20 cellular contexts compared by ENCODE assay signal in genomic region chr5:160473736-160474483, GRCh38. TPM values are rescaled to one million over a fixed set of nuclear protein-coding genes. Genes with fewer than 3 reads are reported as not detected.
DNase-seq lines count a peak whose midpoint lies in the region; ATAC-seq and TF ChIP-seq lines count a peak whose summit lies in the region.
"Had no signal": no experiment of that assay in that cellular context is flagged by ENCODE, and none has a peak within 500 bp of the region (broad histone marks: within the 10 kb centered on the region; RNA-seq: fewer than 3 reads in every experiment).

No MANE protein-coding gene starts in this region.

- no peak overlapping the region for H4K91ac ChIP-seq in mesenchymal stem cell (ENCODE audit: low read length)

- H3K4ac ChIP-seq in mesenchymal stem cell (ENCODE audit: low read depth in 1 of 2, low read length in 2 of 2), result no peak overlapping the region

- H3K36me3 Mint-ChIP-seq in activated CD8-positive, alpha-beta T cell treated with anti-CD3 and anti-CD28 coated beads for 36 hours (ENCODE audit: low read depth), result peaks cover 74% of the 10 kb centered on the region
- H3K36me3 Mint-ChIP-seq in activated CD8-positive, alpha-beta T cell treated with anti-CD3 and anti-CD28 coated beads, Interleukin-2, amount 10 ng/mL, durations not matched to agents 7 days and 5 days (ENCODE audit: low read depth), result peaks cover 21% of the 10 kb centered on the region
- peaks cover 3% of the 10 kb centered on the region for H3K36me3 Mint-ChIP-seq in T-helper 17 cell (ENCODE audit: low read depth)

- intact Hi-C loops in activated CD8-positive, alpha-beta T cell treated with anti-CD3 and anti-CD28 coated beads for 36 hours (cut with micrococcal nuclease), result no loop called here
- intact Hi-C loops in left ventricle myocardium inferior (cut with micrococcal nuclease), result no loop called here

- ATAC-seq in activated CD8-positive, alpha-beta T cell treated with anti-CD3 and anti-CD28 coated beads for 36 hours, result no peak
- ATAC-seq in activated CD8-positive, alpha-beta T cell treated with anti-CD3 and anti-CD28 coated beads, Interleukin-2, amount 10 ng/mL, durations not matched to agents 7 days and 5 days, result no peak
- ATAC-seq in T-helper 17 cell (no peak), HG03135 (IDR thresholded peaks at IDR 0.05; ENCODE audit: unreplicated experiment) (no peak)
- ATAC-seq: HCT116, left cardiac atrium had no signal

- H3K14ac ChIP-seq in mesenchymal stem cell (ENCODE audit: low read length in 2 of 2), result no peak overlapping the region

- no peak overlapping the region for H2AK5ac ChIP-seq in mesenchymal stem cell (ENCODE audit: low read length, severe bottlenecking)

- H3K9me3 ChIP-seq in T-helper 17 cell (ENCODE audit: control insufficient read depth, low read length, poor library complexity, severe bottlenecking) (no peaks in the 10 kb centered on the region), mesenchymal stem cell (ENCODE audit: control insufficient read depth, low read length) (no peaks in the 10 kb centered on the region), left ventricle myocardium inferior (replicated peaks) (no peaks in the 10 kb centered on the region)
- H3K9me3 ChIP-seq: adrenal gland, right atrium auricular region, tibial nerve had no signal

- H3K27me3 Mint-ChIP-seq in activated CD8-positive, alpha-beta T cell treated with anti-CD3 and anti-CD28 coated beads for 36 hours, result no peaks in the 10 kb centered on the region
- no peaks in the 10 kb centered on the region for H3K27me3 Mint-ChIP-seq in activated CD8-positive, alpha-beta T cell treated with anti-CD3 and anti-CD28 coated beads, Interleukin-2, amount 10 ng/mL, durations not matched to agents 7 days and 5 days (ENCODE audit: low read depth)
- no peaks in the 10 kb centered on the region for H3K27me3 Mint-ChIP-seq in T-helper 17 cell

- H3K36me3 ChIP-seq in mesenchymal stem cell (ENCODE audit: control insufficient read depth in 1 of 2, insufficient read depth in 2 of 2, low read depth in 1 of 2, low read length in 2 of 2) (peaks cover 0 to 2% of the 10 kb centered on the region in 2 experiments), left ventricle myocardium inferior (no peaks in the 10 kb centered on the region)
- H3K36me3 ChIP-seq: adrenal gland, right atrium auricular region, tibial nerve had no signal

- CTCF ChIA-PET in activated CD8-positive, alpha-beta T cell treated with anti-CD3 and anti-CD28 coated beads for 36 hours (lab: Charles Lee), result interaction anchor here (0.9 to 3.9 kb wide), 4 partner anchors 9 to 35 kb away, joined by 3 to 35 read pairs (median 4); no protein-coding TSS in a partner anchor
- CTCF ChIA-PET in activated CD8-positive, alpha-beta T cell treated with anti-CD3 and anti-CD28 coated beads, Interleukin-2, amount 10 ng/mL, durations not matched to agents 7 days and 5 days (lab: Charles Lee), result interaction anchor here (0.7 to 3.4 kb wide), 6 partner anchors 8 to 55 kb away, joined by 3 to 54 read pairs (median 4); partner anchors contain the start of gene SLU7

- H3K27me3 ChIP-seq in mesenchymal stem cell (ENCODE audit: control insufficient read depth in 1 of 2, insufficient read depth in 1 of 2, low read length in 2 of 2) (no peaks in the 10 kb centered on the region), left ventricle myocardium inferior (ENCODE audit: low read depth) (no peaks in the 10 kb centered on the region)
- H3K27me3 ChIP-seq: adrenal gland, right atrium auricular region, tibial nerve had no signal

- H2AFZ ChIP-seq in mesenchymal stem cell (ENCODE audit: low read depth, low read length), result no peak overlapping the region

- no peak overlapping the region for H3K9ac ChIP-seq in mesenchymal stem cell (ENCODE audit: low read length)

- TF ChIP-seq CTCF in activated CD8-positive, alpha-beta T cell treated with anti-CD3 and anti-CD28 coated beads for 36 hours (IDR thresholded peaks at IDR 0.05), result no peak
- no peak for TF ChIP-seq CTCF in left ventricle myocardium inferior (IDR thresholded peaks at IDR 0.05; ENCODE audit: borderline replicate concordance)

- H3K4me3 ChIP-seq in GM08714 (ENCODE audit: low read length) (peak overlapping the region; percentile 23; the same call in 1 of the 2 replicates), mesenchymal stem cell (ENCODE audit: insufficient read depth in 1 of 2, low read depth in 1 of 2, low read length in 2 of 2) (no peak overlapping the region), left ventricle myocardium inferior (no peak overlapping the region)
- H3K4me3 ChIP-seq: adrenal gland, right atrium auricular region, tibial nerve had no signal

- 88% methylated on average over 5 of the region's 6 CpGs for WGBS in mesenchymal stem cell

- peaks cover 62% of the 10 kb centered on the region for H3K4me1 Mint-ChIP-seq in activated CD8-positive, alpha-beta T cell treated with anti-CD3 and anti-CD28 coated beads for 36 hours (ENCODE audit: low read depth)
- H3K4me1 Mint-ChIP-seq in activated CD8-positive, alpha-beta T cell treated with anti-CD3 and anti-CD28 coated beads, Interleukin-2, amount 10 ng/mL, durations not matched to agents 7 days and 5 days (ENCODE audit: low read depth), result peaks cover 76% of the 10 kb centered on the region
- peaks cover 51% of the 10 kb centered on the region for H3K4me1 Mint-ChIP-seq in T-helper 17 cell

- H3K4me2 ChIP-seq in mesenchymal stem cell (ENCODE audit: low read length, poor library complexity, severe bottlenecking), result no peak overlapping the region

- H2BK5ac ChIP-seq in mesenchymal stem cell (ENCODE audit: low read depth, low read length, poor library complexity, severe bottlenecking), result no peak overlapping the region

- H2BK15ac ChIP-seq in mesenchymal stem cell (ENCODE audit: low read depth, poor library complexity, severe bottlenecking), result no peak overlapping the region

- H4K8ac ChIP-seq in mesenchymal stem cell (ENCODE audit: low read length), result no peak overlapping the region

- no peak for DNase-seq in activated CD8-positive, alpha-beta T cell treated with anti-CD3 and anti-CD28 coated beads for 36 hours
- DNase-seq in activated CD8-positive, alpha-beta T cell treated with anti-CD3 and anti-CD28 coated beads, Interleukin-2, amount 10 ng/mL, durations not matched to agents 7 days and 5 days, result no peak
- DNase-seq in T-helper 17 cell (no peak), mesenchymal stem cell (no peak), left ventricle myocardium inferior (no peak)
- no peak for DNase-seq in activated effector memory CD4-positive, alpha-beta T cell treated with anti-CD3 and anti-CD28 coated beads, Interleukin-2, amount 50 U/mL, for 16 hours
- DNase-seq: activated CD4-positive, CD25-positive, alpha-beta regulatory T cell; adrenal gland; left cardiac atrium; NCI-H2029 treated with DMSO at 0.1 percent for 48 hours; NCI-H510A; SHP77 treated with DMSO at 0.1 percent for 48 hours; stimulated activated naive CD4-positive, alpha-beta T cell; T-helper 9 cell had no signal

- POLR2A ChIA-PET in activated CD8-positive, alpha-beta T cell treated with anti-CD3 and anti-CD28 coated beads for 36 hours (lab: Charles Lee), result interaction anchor here (1.4 kb wide), 1 partner anchor 34 kb away, joined by 3 read pairs; no protein-coding TSS in a partner anchor
- POLR2A ChIA-PET in activated CD8-positive, alpha-beta T cell treated with anti-CD3 and anti-CD28 coated beads, Interleukin-2, amount 10 ng/mL, durations not matched to agents 7 days and 5 days (lab: Charles Lee), result interaction anchor here (1.4 kb wide), 1 partner anchor 52 kb away, joined by 5 read pairs; the partner anchor contains the start of gene PTTG1

- peak overlapping the region; percentile 45 for H3K4me3 Mint-ChIP-seq in activated CD8-positive, alpha-beta T cell treated with anti-CD3 and anti-CD28 coated beads for 36 hours
- no peak overlapping the region for H3K4me3 Mint-ChIP-seq in activated CD8-positive, alpha-beta T cell treated with anti-CD3 and anti-CD28 coated beads, Interleukin-2, amount 10 ng/mL, durations not matched to agents 7 days and 5 days
- H3K4me3 Mint-ChIP-seq in T-helper 17 cell, result peak overlapping the region; percentile 43

- no peak overlapping the region for H3K23ac ChIP-seq in mesenchymal stem cell (ENCODE audit: low read length in 2 of 2)

- H2BK12ac ChIP-seq in mesenchymal stem cell (ENCODE audit: low read length in 2 of 2), result no peak overlapping the region

- no peak overlapping the region for H3K18ac ChIP-seq in mesenchymal stem cell (ENCODE audit: low read depth in 1 of 2, low read length in 2 of 2)

- peaks cover 9% of the 10 kb centered on the region for H3K79me1 ChIP-seq in mesenchymal stem cell (replicated peaks; ENCODE audit: low read length, poor library complexity, severe bottlenecking)

- no peaks in the 10 kb centered on the region for H3K9me3 Mint-ChIP-seq in activated CD8-positive, alpha-beta T cell treated with anti-CD3 and anti-CD28 coated beads for 36 hours
- H3K9me3 Mint-ChIP-seq in activated CD8-positive, alpha-beta T cell treated with anti-CD3 and anti-CD28 coated beads, Interleukin-2, amount 10 ng/mL, durations not matched to agents 7 days and 5 days (ENCODE audit: insufficient read depth), result no peaks in the 10 kb centered on the region

- peak overlapping the region; percentile 45 for H3K27ac ChIP-seq in mesenchymal stem cell (ENCODE audit: low read length, poor library complexity, severe bottlenecking)
- no peak overlapping the region for H3K27ac ChIP-seq in left ventricle myocardium inferior (replicated peaks)
- H3K27ac ChIP-seq: adrenal gland, C4-2B, right atrium auricular region, tibial nerve had no signal

- H2BK120ac ChIP-seq in mesenchymal stem cell (ENCODE audit: low read depth, low read length), result no peak overlapping the region

- H3K27ac Mint-ChIP-seq in activated CD8-positive, alpha-beta T cell treated with anti-CD3 and anti-CD28 coated beads for 36 hours, result peak overlapping the region; percentile 56
- H3K27ac Mint-ChIP-seq in activated CD8-positive, alpha-beta T cell treated with anti-CD3 and anti-CD28 coated beads, Interleukin-2, amount 10 ng/mL, durations not matched to agents 7 days and 5 days, result no peak overlapping the region
- H3K27ac Mint-ChIP-seq in T-helper 17 cell, result peak overlapping the region; percentile 94

- H3K4me1 ChIP-seq in mesenchymal stem cell (ENCODE audit: control insufficient read depth, insufficient read depth, low read depth, low read length), result peaks cover 21% of the 10 kb centered on the region
- H3K4me1 ChIP-seq in left ventricle myocardium inferior, result peaks cover 25% of the 10 kb centered on the region

RNA-seq across cellular contexts. Expression of gene PTTG1, which starts 52.3 kb away (rescaled TPM):
- total RNA-seq in activated CD8-positive, alpha-beta T cell treated with anti-CD3 and anti-CD28 coated beads for 36 hours, result 100 to 1,000 TPM; 132 to 139 TPM
- 100 to 1,000 TPM; 138 to 140 TPM for total RNA-seq in activated CD8-positive, alpha-beta T cell treated with anti-CD3 and anti-CD28 coated beads, Interleukin-2, amount 10 ng/mL, durations not matched to agents 7 days and 5 days
- 10 to 100 TPM; 13.9 to 16.0 TPM for total RNA-seq in T-helper 17 cell
- polyA plus RNA-seq in mesenchymal stem cell (2013, experiment 1 of 2), result 41.6 TPM
- 39.5 TPM for polyA plus RNA-seq in mesenchymal stem cell (2013, experiment 2 of 2)
- total RNA-seq in left ventricle myocardium inferior, result 0.88 TPM

RNA-seq across cellular contexts. Expression of gene SLU7, which starts 55.0 kb away (rescaled TPM):
- total RNA-seq in activated CD8-positive, alpha-beta T cell treated with anti-CD3 and anti-CD28 coated beads for 36 hours, result 10 to 100 TPM; 38.4 to 40.9 TPM
- total RNA-seq in activated CD8-positive, alpha-beta T cell treated with anti-CD3 and anti-CD28 coated beads, Interleukin-2, amount 10 ng/mL, durations not matched to agents 7 days and 5 days, result 10 to 100 TPM; 41.0 to 46.9 TPM
- total RNA-seq in T-helper 17 cell, result 10 to 100 TPM; 79.2 to 93.4 TPM
- 37.6 TPM for polyA plus RNA-seq in mesenchymal stem cell (2013, experiment 1 of 2)
- 34.1 TPM for polyA plus RNA-seq in mesenchymal stem cell (2013, experiment 2 of 2)
- total RNA-seq in left ventricle myocardium inferior, result 56.2 TPM

Comparison
In these comparisons a context has a peak if more than half of its experiments do, and no peak if none do; other contexts are left out.
1. RNA of gene PTTG1, which starts 52.3 kb away (total RNA-seq): 138 to 140 TPM in activated CD8-positive, alpha-beta T cell treated with anti-CD3 and anti-CD28 coated beads, Interleukin-2, amount 10 ng/mL, durations not matched to agents 7 days and 5 days and 132 to 139 TPM in activated CD8-positive, alpha-beta T cell treated with anti-CD3 and anti-CD28 coated beads for 36 hours; 13.9 to 16.0 TPM in T-helper 17 cell and 0.88 TPM in left ventricle myocardium inferior (single experiment); every median in the first group is over 4 times any median in the second.